Comparison of ENCODE assay signal across 15 cellular contexts in genomic region chr15:58246041-58246440, GRCh38.
A peak's percentile ranks its signal among the peaks of the same experiment; 100 is the strongest.
DNase-seq lines count a peak whose midpoint lies in the region; ATAC-seq and TF ChIP-seq lines count a peak whose summit lies in the region.
"Had no signal": no experiment of that assay in that cellular context is flagged by ENCODE, and none has a peak within 500 bp of the region (broad histone marks: within the 10 kb centered on the region; RNA-seq: fewer than 3 reads in every experiment).

No MANE protein-coding gene starts in this region.

- intact Hi-C loops in heart left ventricle (cut with DNase I): no loop called here
- intact Hi-C loops in cardiac septum (cut with DNase I): no loop called here
- intact Hi-C loops in heart right ventricle (cut with DNase I): loop anchor here in 1 of 10 donors (10.0 kb wide), 1 partner anchor 279 kb away; no protein-coding TSS in a partner anchor
- intact Hi-C loops in right cardiac atrium (cut with DNase I): no loop called here

- H3K36me3 ChIP-seq in heart left ventricle (no peaks in the 10 kb centered on the region), heart right ventricle (no peaks in the 10 kb centered on the region)
- H3K36me3 ChIP-seq: BLaER1 had no signal

- TF ChIP-seq CTCF in heart left ventricle (IDR thresholded peaks at IDR 0.05) (no peak), heart right ventricle (IDR thresholded peaks at IDR 0.05) (no peak)

- DNase-seq in heart left ventricle (peak in 1 of 5 donors; percentile 45), cardiac septum (ENCODE audit: low spot score) (no peak), heart right ventricle (peak in 1 of 2 donors; percentile 40), right cardiac atrium (peak in 2 of 3 donors; percentile 65 to 70), GM03348 (ENCODE audit: low spot score) (no peak), medulla oblongata (ENCODE audit: extremely low spot score) (no peak)
- DNase-seq: 8988T; Caco-2; CD4-positive, CD25-positive, alpha-beta regulatory T cell; H7; HFFc6 had no signal

- ATAC-seq in heart left ventricle (peak in 1 of 4 donors; percentile 12), heart right ventricle (no peak), right cardiac atrium (no peak), HG02884 (IDR thresholded peaks at IDR 0.05; ENCODE audit: unreplicated experiment) (no peak)
- ATAC-seq: GM23338, HCT116 had no signal

- TF ChIP-seq POLR2A in heart left ventricle (IDR thresholded peaks at IDR 0.05): no peak

- no peak overlapping the region for H3K4me3 ChIP-seq in heart left ventricle
- H3K4me3 ChIP-seq in heart right ventricle: no peak overlapping the region
- no peak overlapping the region for H3K4me3 ChIP-seq in right cardiac atrium (ENCODE audit: low read length)
- H3K4me3 ChIP-seq: BLaER1, GM23338 had no signal

- H3K9me3 ChIP-seq in heart left ventricle (peaks cover 0 to 6% (median 0%) of the 10 kb centered on the region in 12 donors), heart right ventricle (peaks cover 0 to 7% (median 0%) of the 10 kb centered on the region in 11 donors), right cardiac atrium (ENCODE audit: control insufficient read depth, low read length) (no peaks in the 10 kb centered on the region)
- H3K9me3 ChIP-seq: BLaER1, Caco-2 had no signal

- H3K27me3 ChIP-seq in heart left ventricle: no peaks in the 10 kb centered on the region
- H3K27me3 ChIP-seq in heart right ventricle: no peaks in the 10 kb centered on the region
- no peaks in the 10 kb centered on the region for H3K27me3 ChIP-seq in right cardiac atrium (ENCODE audit: control insufficient read depth, insufficient read depth)
- H3K27me3 ChIP-seq: BLaER1 had no signal

- H3K4me1 ChIP-seq in heart left ventricle (peaks cover 0 to 45% (median 27%) of the 10 kb centered on the region in 12 donors), heart right ventricle (peaks cover 7 to 54% (median 25%) of the 10 kb centered on the region in 9 donors), right cardiac atrium (ENCODE audit: control insufficient read depth, insufficient read depth, low read length) (peaks cover 11% of the 10 kb centered on the region)
- H3K4me1 ChIP-seq: Caco-2 had no signal

- H3K27ac ChIP-seq in heart left ventricle (peak overlapping the region in 10 of 12 donors; percentile 3 to 94 (median 74)), heart right ventricle (peak overlapping the region in 9 of 10 donors; percentile 53 to 94 (median 87)), right cardiac atrium (ENCODE audit: low read length) (peak overlapping the region; percentile 94)
- H3K27ac ChIP-seq: BLaER1 had no signal

- WGBS in heart left ventricle, 4 donors: 41 to 63% (median 48%) methylated on average over 3 of the region's 3 CpGs
- 40 to 54% methylated on average over 3 of the region's 3 CpGs for WGBS in heart right ventricle, 2 donors
- 55% methylated on average over 3 of the region's 3 CpGs for WGBS in right cardiac atrium

Comparison
In these comparisons a context has a peak if more than half of its experiments do, and no peak if none do; other contexts are left out.
1. DNase-seq: peak in right cardiac atrium (2 of 3); none in cardiac septum (single experiment), GM03348 (single experiment) and medulla oblongata (single experiment).
2. Peak in every context shown above with its lines, with median percentiles within 50 percentile points of each other: H3K27ac ChIP-seq.